26 cellular contexts compared by ENCODE assay signal in the genomic region with DNA sequence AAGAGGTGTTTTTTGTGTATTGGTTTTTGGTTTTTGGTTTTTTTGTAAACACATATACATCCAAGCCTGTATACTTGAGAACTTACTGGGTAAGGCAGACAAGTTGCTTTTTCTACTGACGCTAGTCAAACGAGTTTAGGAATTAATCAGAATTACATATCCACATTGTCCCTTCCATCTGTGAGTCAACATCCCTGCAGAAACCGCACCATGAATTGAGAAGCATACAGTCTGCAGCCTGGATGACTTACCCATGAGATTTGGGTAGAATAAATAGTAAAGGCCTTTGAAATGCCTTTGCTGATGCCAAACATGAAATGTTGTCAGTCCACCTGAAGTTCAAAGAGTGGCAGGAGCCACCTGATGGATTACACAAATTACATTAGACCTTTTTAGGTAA. TPM values are rescaled to one million over a fixed set of nuclear protein-coding genes. Genes with fewer than 3 reads are reported as not detected.
"Had no signal": no experiment of that assay in that cellular context is flagged by ENCODE, and none has a peak within 500 bp of the region (broad histone marks: within the 10 kb centered on the region; RNA-seq: fewer than 3 reads in every experiment).

No MANE protein-coding gene starts in this region.

- ATAC-seq: HepG2 had no signal

- H3K4me3 ChIP-seq: MG63, PC-9, Peyer's patch, SJSA1, SK-N-MC had no signal

- H3K36me3 ChIP-seq: MG63, Peyer's patch, SJSA1 had no signal

- H2AFZ ChIP-seq: PC-9 had no signal

- H3K27ac ChIP-seq: PC-9, Peyer's patch, SJSA1, SK-N-MC had no signal

- DNase-seq: IMR-90, Karpas-422, KG1, MG63, NCI-H1092, NCI-H1105 treated with DMSO at 0.1 percent for 48 hours, NCI-H1436, NCI-H187, NCI-H2029, NCI-H2081 treated with DMSO at 0.1 percent for 48 hours, NCI-H2171, NCI-H226, NCI-H446, NCI-H510A, NCI-H524 treated with DMSO at 0.1 percent for 48 hours, NCI-H69, NCI-H774, PC-9, Peyer's patch, Right ventricle myocardium superior, RPMI8226, SIG-M5 had no signal

- H3K9me3 ChIP-seq: MG63, Peyer's patch, SJSA1 had no signal

- H3K4me2 ChIP-seq: PC-9 had no signal

- H3K27me3 ChIP-seq: MG63, Peyer's patch, SJSA1 had no signal

- H3K4me1 ChIP-seq: Peyer's patch, SJSA1 had no signal

RNA-seq across cellular contexts. Expression of a gene that starts 21.4 kb away (rescaled TPM):
- total RNA-seq: HepG2, HT-29, IMR-90, PC-9, SJSA1 had no signal
- polyA plus RNA-seq: HepG2, IMR-90 had no signal
